Comparison of ENCODE assay signal across 7 cellular contexts in the genomic region with DNA sequence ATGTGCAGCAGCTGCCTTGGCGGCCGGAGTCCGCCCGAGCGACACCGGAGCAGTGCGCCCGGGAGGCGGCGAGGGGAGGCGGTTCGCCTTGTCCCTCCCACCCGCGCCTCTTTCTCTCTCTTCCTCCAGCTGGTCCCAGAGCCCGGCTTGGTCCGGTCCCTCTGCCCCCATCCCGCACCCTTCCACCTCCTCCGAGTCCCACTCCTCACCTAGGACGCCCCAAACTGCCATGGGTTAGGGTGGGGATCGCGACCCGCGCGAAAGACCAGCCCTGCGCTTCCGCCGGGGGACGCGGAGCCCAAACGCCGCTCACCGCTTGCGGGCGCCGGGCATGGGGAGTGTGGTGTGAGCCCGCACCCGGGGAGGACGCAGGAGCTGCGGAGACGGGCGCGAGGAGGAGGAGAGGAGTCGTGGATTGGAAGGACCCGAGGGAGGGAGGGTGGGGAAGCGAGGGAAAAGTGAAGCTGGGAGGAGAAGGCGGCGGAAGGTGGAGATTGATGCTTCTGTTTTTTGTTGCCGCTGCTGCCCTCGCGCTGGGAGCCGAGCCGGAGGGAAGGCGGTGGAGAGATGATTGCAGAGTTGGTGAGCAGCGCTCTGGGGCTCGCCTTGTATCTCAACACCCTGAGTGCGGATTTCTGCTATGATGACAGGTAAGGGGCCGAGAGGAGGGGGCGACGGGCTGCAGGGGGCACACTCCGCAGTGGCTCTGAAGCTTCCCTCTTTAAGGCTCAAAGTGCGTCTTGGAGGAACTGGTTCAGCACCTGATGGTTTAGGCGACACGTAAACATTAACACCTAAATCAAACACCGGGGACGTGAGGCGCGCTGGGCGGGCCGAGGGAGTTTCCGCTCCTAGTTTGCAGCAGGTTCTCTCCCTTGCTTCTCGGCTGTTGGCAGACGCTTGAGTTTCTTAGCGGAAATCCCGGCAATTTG. TPM values are rescaled to one million over a fixed set of nuclear protein-coding genes. Genes with fewer than 3 reads are reported as not detected.
DNase-seq lines count a peak whose midpoint lies in the region; ATAC-seq, FAIRE-seq and TF ChIP-seq lines count a peak whose summit lies in the region.

No MANE protein-coding gene starts in this region.

- POLR2A ChIA-PET in HepG2 (lab: Yijun Ruan, JAX), result interaction anchor here (2.4 kb wide), 1 partner anchor 52 kb away, joined by 8 read pairs; no protein-coding TSS in a partner anchor

- TF ChIP-seq CTCF in HepG2 (CRISPR knock-in tag; IDR thresholded peaks at IDR 0.05), result peak; percentile 19; the same call in 1 of the 2 replicates

- in situ Hi-C loops in HepG2 (cut with HindIII; ENCODE audit: extremely low pct_ligation_motif_present, low pct_unique_long_range_greater_than_20kb), result loop anchor here (5.0 to 25.0 kb wide), 2 partner anchors 1125 to 1820 kb away; no protein-coding TSS in a partner anchor

- H2AFZ ChIP-seq in HepG2 (ENCODE audit: low read length), result peak overlapping the region; percentile 46

- ATAC-seq in HG02870 (IDR thresholded peaks at IDR 0.05; ENCODE audit: unreplicated experiment), result peak; percentile 38
- peak; percentile 62 for ATAC-seq in HepG2

- peaks cover 0 to 3% of the 10 kb centered on the region in 2 experiments; a peak in 2 of 5 replicates for H3K27me3 ChIP-seq in HepG2 (ENCODE audit: control insufficient read depth in 1 of 2, insufficient read depth in 2 of 2, low read length in 2 of 2)

- FAIRE-seq in HepG2 (lab: Jason Lieb, UNC), result no peak

- intact Hi-C loops in HepG2 (cut with micrococcal nuclease; ENCODE audit: unreplicated experiment), result no loop called here

- H3K9me3 ChIP-seq in HepG2 (ENCODE audit: low read length), result no peaks in the 10 kb centered on the region

- no peaks in the 10 kb centered on the region for H4K20me1 ChIP-seq in HepG2 (ENCODE audit: insufficient read depth, low read length)

- CTCF ChIA-PET in HepG2 (lab: Yijun Ruan, JAX; ENCODE audit: low intra/inter-chr PET ratio, low total read pairs), result interaction anchor here (1.8 kb wide), 1 partner anchor 1816 kb away, joined by 8 read pairs; no protein-coding TSS in a partner anchor

- under 1% methylated on average over 47 of the region's 74 CpGs for WGBS in HepG2 (ENCODE audit: low lambda C conversion rate)

- H3K4me1 ChIP-seq in HepG2 (ENCODE audit: insufficient read depth, low read length), result peaks cover 19% of the 10 kb centered on the region

- TF ChIP-seq POLR2A in GM18526 (IDR thresholded peaks at IDR 0.05; ENCODE audit: extremely low read depth, insufficient read length) (peak; percentile 26), HepG2 (IDR thresholded peaks at IDR 0.05; ENCODE audit: insufficient read depth in 1 of 2, low read depth in 2 of 2, low read length in 2 of 2) (no peak)

- peak overlapping the region; percentile 76 to 91 (median 82) for H3K4me3 ChIP-seq in HepG2 (replicated peaks in 1 of 3; ENCODE audit: insufficient read depth in 1 of 3, low read depth in 2 of 3, low read length in 3 of 3)

- H3K27ac ChIP-seq in HepG2 (ENCODE audit: extremely low read length, insufficient read depth, low read length), result no peak overlapping the region

- DNase-seq in NCI-H2029 (lab: John Stamatoyannopoulos, UW), result peak; percentile 81
- peak; percentile 14 for DNase-seq in activated CD4-positive, CD25-positive, alpha-beta regulatory T cell treated with anti-CD3 and anti-CD28 coated beads, Interleukin-2, amount 50 U/mL, for 16 hours (ENCODE audit: low read depth, low spot score)
- DNase-seq in cerebellum (ENCODE audit: low spot score), result peak; percentile 41
- DNase-seq in HepG2 (ENCODE audit: low spot score), result no peak
- DNase-seq in stimulated activated CD4-positive, alpha-beta T cell treated with anti-CD3 and anti-CD28 coated beads, Interleukin-4, amount 100 ng/mL, for 4 hours, result peak; percentile 48 to 51

- H3K36me3 ChIP-seq in HepG2 (replicated peaks in 1 of 2; ENCODE audit: control insufficient read depth in 1 of 2, insufficient read depth in 2 of 2, low read length in 2 of 2), result no peaks in the 10 kb centered on the region

- TF ChIP-seq EP300 in HepG2 (IDR thresholded peaks at IDR 0.05; ENCODE audit: low read depth in 2 of 2, low read length in 2 of 2), result no peak
- no peak for TF ChIP-seq EP300 in HepG2 (CRISPR knock-in tag; IDR thresholded peaks at IDR 0.05; ENCODE audit: borderline replicate concordance)

- no peak for TF ChIP-seq RAD21 in HepG2 (CRISPR knock-in tag; IDR thresholded peaks at IDR 0.05)

- H3K4me2 ChIP-seq in HepG2 (ENCODE audit: low read depth, low read length), result peak overlapping the region; percentile 99

- H3K9ac ChIP-seq in HepG2 (ENCODE audit: insufficient read depth, low read depth, low read length), result peak overlapping the region; percentile 52; the same call in 1 of the 2 replicates

- H3K79me2 ChIP-seq in HepG2 (ENCODE audit: insufficient read depth, low read length), result no peaks in the 10 kb centered on the region

- BruUV-seq in HepG2 (replicated peaks; lab: Mats Ljungman, UMichigan), result no TSS peak

TF ChIP-seq in HepG2, 621 proteins besides CTCF, POLR2A, EP300 and RAD21 (continues in another document):
- TF ChIP-seq, protein P1, sequence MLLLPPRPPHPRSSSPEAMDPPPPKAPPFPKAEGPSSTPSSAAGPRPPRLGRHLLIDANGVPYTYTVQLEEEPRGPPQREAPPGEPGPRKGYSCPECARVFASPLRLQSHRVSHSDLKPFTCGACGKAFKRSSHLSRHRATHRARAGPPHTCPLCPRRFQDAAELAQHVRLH (CRISPR knock-in tag; IDR thresholded peaks at IDR 0.05; ENCODE audit: borderline replicate concordance, low read depth), result no peak
- TF ChIP-seq, protein P2, sequence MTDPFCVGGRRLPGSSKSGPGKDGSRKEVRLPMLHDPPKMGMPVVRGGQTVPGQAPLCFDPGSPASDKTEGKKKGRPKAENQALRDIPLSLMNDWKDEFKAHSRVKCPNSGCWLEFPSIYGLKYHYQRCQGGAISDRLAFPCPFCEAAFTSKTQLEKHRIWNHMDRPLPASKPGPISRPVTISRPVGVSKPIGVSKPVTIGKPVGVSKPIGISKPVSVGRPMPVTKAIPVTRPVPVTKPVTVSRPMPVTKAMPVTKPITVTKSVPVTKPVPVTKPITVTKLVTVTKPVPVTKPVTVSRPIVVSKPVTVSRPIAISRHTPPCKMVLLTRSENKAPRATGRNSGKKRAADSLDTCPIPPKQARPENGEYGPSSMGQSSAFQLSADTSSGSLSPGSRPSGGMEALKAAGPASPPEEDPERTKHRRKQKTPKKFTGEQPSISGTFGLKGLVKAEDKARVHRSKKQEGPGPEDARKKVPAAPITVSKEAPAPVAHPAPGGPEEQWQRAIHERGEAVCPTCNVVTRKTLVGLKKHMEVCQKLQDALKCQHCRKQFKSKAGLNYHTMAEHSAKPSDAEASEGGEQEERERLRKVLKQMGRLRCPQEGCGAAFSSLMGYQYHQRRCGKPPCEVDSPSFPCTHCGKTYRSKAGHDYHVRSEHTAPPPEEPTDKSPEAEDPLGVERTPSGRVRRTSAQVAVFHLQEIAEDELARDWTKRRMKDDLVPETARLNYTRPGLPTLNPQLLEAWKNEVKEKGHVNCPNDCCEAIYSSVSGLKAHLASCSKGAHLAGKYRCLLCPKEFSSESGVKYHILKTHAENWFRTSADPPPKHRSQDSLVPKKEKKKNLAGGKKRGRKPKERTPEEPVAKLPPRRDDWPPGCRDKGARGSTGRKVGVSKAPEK (CRISPR knock-in tag; IDR thresholded peaks at IDR 0.05; ENCODE audit: borderline replicate concordance), result no peak
- TF ChIP-seq KMT2A (CRISPR knock-in tag; IDR thresholded peaks at IDR 0.05) (peak; percentile 22; the same call in 1 of the 2 replicates), ZNF160 (CRISPR knock-in tag; IDR thresholded peaks at IDR 0.05) (no peak), GTF2F1 (IDR thresholded peaks at IDR 0.05; ENCODE audit: low read length) (no peak), ZBTB21 (CRISPR knock-in tag; IDR thresholded peaks at IDR 0.05) (no peak), ZNF441 (CRISPR knock-in tag; IDR thresholded peaks at IDR 0.05; ENCODE audit: borderline replicate concordance) (peak; percentile 53; the same call in 1 of the 2 replicates), ZNF264 (CRISPR knock-in tag; IDR thresholded peaks at IDR 0.05) (no peak)

RNA-seq across cellular contexts. Expression of a gene that starts 0.6 kb away (rescaled TPM):
- 127 TPM for total RNA-seq in cerebellum
- 0.25 and 0.55 TPM in 2 replicates for total RNA-seq in HepG2 (2016; rRNA removed; fragmentation: Illumina TruSeq; extraction: Trizol)
- total RNA-seq in HepG2 (2016; cell fraction: cytosol; rRNA removed; fragmentation: Illumina TruSeq; extraction: Trizol; ENCODE audit: low read depth), result 0.91 and 1.2 TPM in 2 replicates
- total RNA-seq in HepG2 (2016; cell fraction: insoluble cytoplasmic fraction; rRNA removed; fragmentation: Illumina TruSeq; extraction: Trizol), result 0.42 and 0.65 TPM in 2 replicates
- 0.48 and 0.59 TPM in 2 replicates for total RNA-seq in HepG2 (2016; cell fraction: membrane; rRNA removed; fragmentation: Illumina TruSeq; extraction: Trizol)
- 1.6 and 1.8 TPM in 2 replicates for total RNA-seq in HepG2 (2016; cell fraction: nucleus; rRNA removed; fragmentation: Illumina TruSeq; extraction: Trizol)
- 0.63 and 0.76 TPM in 2 replicates for polyA plus RNA-seq in HepG2 (2011; rRNA removed)
- 0.25 and 0.50 TPM in 2 replicates for polyA plus RNA-seq in HepG2 (2011; cell fraction: cytosol; rRNA removed)
- 2.6 and 2.8 TPM in 2 replicates for polyA plus RNA-seq in HepG2 (2011; cell fraction: nucleus; rRNA removed)
- 0.28 and 0.37 TPM in 2 replicates for polyA plus RNA-seq in HepG2 (2012)
- polyA plus RNA-seq in HepG2 (2016; cell fraction: cytosol; fragmentation: Illumina TruSeq; extraction: Trizol; ENCODE audit: low read depth), result 0.02 and 0.08 TPM in 2 replicates
- polyA plus RNA-seq in HepG2 (2016; cell fraction: insoluble cytoplasmic fraction; fragmentation: Illumina TruSeq; extraction: Trizol; ENCODE audit: low read depth), result 0.17 and 0.21 TPM in 2 replicates
- 0.06 TPM in 1 of 2 replicates, not detected in the other for polyA plus RNA-seq in HepG2 (2016; cell fraction: membrane; fragmentation: Illumina TruSeq; extraction: Trizol; ENCODE audit: low read depth)
- 0.47 and 0.68 TPM in 2 replicates for polyA plus RNA-seq in HepG2 (2016; cell fraction: nucleus; fragmentation: Illumina TruSeq; extraction: Trizol; ENCODE audit: insufficient read depth, low read depth)
- 1.3 and 5.8 TPM in 2 replicates for polyA minus RNA-seq in HepG2 (2011; rRNA and poly(A)+ RNA removed; ENCODE audit: low replicate concordance)
- 0.62 and 0.69 TPM in 2 replicates for polyA minus RNA-seq in HepG2 (2011; cell fraction: cytosol; rRNA and poly(A)+ RNA removed)
- polyA minus RNA-seq in HepG2 (2011; cell fraction: nucleus; rRNA and poly(A)+ RNA removed), result 2.1 and 2.8 TPM in 2 replicates

Comparison
In these comparisons a context has a peak if more than half of its experiments do, and no peak if none do; other contexts are left out.
1. RNA of a gene that starts 0.6 kb away (total RNA-seq): 127 TPM in cerebellum (single experiment); 0.25 to 1.8 TPM in HepG2; every median in the first group is over 10 times any median in the second.